Comparison of ENCODE assay signal across 23 cellular contexts in the genomic region with DNA sequence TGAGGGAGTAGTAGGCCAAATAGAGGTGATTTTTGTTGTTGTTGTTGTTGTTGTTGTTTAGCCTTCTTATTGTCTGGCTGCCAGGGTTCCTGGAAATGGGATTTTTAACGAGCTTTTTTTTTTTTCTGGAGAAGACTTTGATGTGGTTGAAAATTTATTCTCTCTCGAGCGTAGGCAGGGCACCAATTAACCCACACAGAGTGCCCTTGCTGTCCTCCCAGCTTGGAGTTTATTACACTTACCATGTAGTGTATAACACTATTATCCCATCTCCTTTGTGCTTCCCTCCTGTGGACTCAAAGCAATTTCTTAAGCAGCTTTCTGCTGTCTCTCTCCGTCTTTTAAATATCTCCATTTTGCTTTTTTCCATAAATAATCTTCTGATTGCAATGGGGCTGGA. TPM values are rescaled to one million over a fixed set of nuclear protein-coding genes. Genes with fewer than 3 reads are reported as not detected.
DNase-seq lines count a peak whose midpoint lies in the region; ATAC-seq and TF ChIP-seq lines count a peak whose summit lies in the region.
"Had no signal": no experiment of that assay in that cellular context is flagged by ENCODE, and none has a peak within 500 bp of the region (broad histone marks: within the 10 kb centered on the region; RNA-seq: fewer than 3 reads in every experiment).

No MANE protein-coding gene starts in this region.

- no peaks in the 10 kb centered on the region for H3K27me3 ChIP-seq in neural progenitor cell
- H3K27me3 ChIP-seq: BE2C; BLaER1 treated with 17β-estradiol and CSF1 and Interleukin-3, amounts not matched to agents 10 nM and 100 nM had no signal

- H3K4me3 Mint-ChIP-seq in neural progenitor cell, result no peak overlapping the region
- H3K4me3 Mint-ChIP-seq: CD14-positive monocyte; CD4-positive, alpha-beta T cell; CD8-positive, alpha-beta memory T cell had no signal

- H3K4me1 ChIP-seq in HEK293 (ENCODE audit: control insufficient read depth, insufficient read depth, low read length) (no peaks in the 10 kb centered on the region), neural progenitor cell (peaks cover 42% of the 10 kb centered on the region)

- no peaks in the 10 kb centered on the region for H4K20me1 ChIP-seq in neural progenitor cell (ENCODE audit: low read depth)
- H4K20me1 ChIP-seq: BLaER1 treated with 17β-estradiol and CSF1 and Interleukin-3, amounts not matched to agents 10 nM and 100 nM had no signal

- TF ChIP-seq CTCF in HEK293 (tag by site-specific recombination; IDR thresholded peaks at IDR 0.05) (no peak), neural progenitor cell (IDR thresholded peaks at IDR 0.05) (no peak)

- H3K36me3 ChIP-seq in HEK293 (ENCODE audit: control insufficient read depth in 2 of 2, insufficient read depth in 1 of 2, low read length in 2 of 2) (no peaks in the 10 kb centered on the region), neural progenitor cell (no peaks in the 10 kb centered on the region)
- H3K36me3 ChIP-seq: BE2C; BLaER1 treated with 17β-estradiol and CSF1 and Interleukin-3, amounts not matched to agents 10 nM and 100 nM had no signal

- H3K79me2 ChIP-seq in neural progenitor cell (ENCODE audit: low read depth), result no peaks in the 10 kb centered on the region

- H3K27ac ChIP-seq in HEK293 (ENCODE audit: extremely low read depth, low read depth, low read length), result no peak overlapping the region
- H3K27ac ChIP-seq in neural progenitor cell, result peak overlapping the region; percentile 54
- H3K27ac ChIP-seq: 22Rv1; BLaER1 treated with 17β-estradiol and CSF1 and Interleukin-3, amounts not matched to agents 10 nM and 100 nM; GM23248 had no signal

- POLR2A ChIA-PET in HEK293 (lab: Yijun Ruan, JAX), result no interaction called here

- H2AFZ ChIP-seq in neural progenitor cell (replicated peaks), result peak overlapping the region; percentile 33
- H2AFZ ChIP-seq: GM23248 had no signal

- H3K9me3 Mint-ChIP-seq in neural progenitor cell, result peaks cover 7% of the 10 kb centered on the region
- H3K9me3 Mint-ChIP-seq: CD4-positive, alpha-beta T cell; CD8-positive, alpha-beta memory T cell had no signal

- CTCF ChIA-PET in HEK293 (lab: Yijun Ruan, JAX), result interaction anchor here (0.7 kb wide), 1 partner anchor 26 kb away, joined by 3 read pairs; no protein-coding TSS in a partner anchor

- no peak overlapping the region for H3K9ac ChIP-seq in neural progenitor cell
- H3K9ac ChIP-seq: BLaER1 treated with 17β-estradiol and CSF1 and Interleukin-3, amounts not matched to agents 10 nM and 100 nM; GM23248 had no signal

- no peaks in the 10 kb centered on the region for H3K36me3 Mint-ChIP-seq in neural progenitor cell
- H3K36me3 Mint-ChIP-seq: CD14-positive monocyte; CD8-positive, alpha-beta memory T cell had no signal

- H3K27ac Mint-ChIP-seq in neural progenitor cell, result peak overlapping the region; percentile 8
- H3K27ac Mint-ChIP-seq: CD14-positive monocyte; CD4-positive, alpha-beta T cell; CD8-positive, alpha-beta memory T cell had no signal

- DNase-seq in COLO829 (ENCODE audit: low spot score) (peak; percentile 17), SW480 (ENCODE audit: low spot score) (peak; percentile 70), neural progenitor cell (ENCODE audit: low spot score) (peak; percentile 18), dermis blood vessel endothelial cell (no peak), AML-193 (lab: John Stamatoyannopoulos, UW) (no peak)
- DNase-seq: BE2C; Calu3; CD4-positive, alpha-beta T cell; CD8-positive, alpha-beta memory T cell; COR-L47; DMS53; EL; GDM1; GM23248; H7; HCEC 1CT had no signal

- no peaks in the 10 kb centered on the region for H3K27me3 Mint-ChIP-seq in neural progenitor cell (ENCODE audit: insufficient read depth, low read depth)

- H3K4me3 ChIP-seq in HEK293 (ENCODE audit: low read depth, low read length) (no peak overlapping the region), neural progenitor cell (no peak overlapping the region)
- H3K4me3 ChIP-seq: BLaER1 treated with 17β-estradiol and CSF1 and Interleukin-3, amounts not matched to agents 10 nM and 100 nM; GM12878; GM23248 had no signal

- H3K4me2 ChIP-seq in neural progenitor cell, result peak overlapping the region; percentile 15
- H3K4me2 ChIP-seq: BLaER1 treated with 17β-estradiol and CSF1 and Interleukin-3, amounts not matched to agents 10 nM and 100 nM had no signal

- ATAC-seq in GM21447 (IDR thresholded peaks at IDR 0.05; ENCODE audit: unreplicated experiment), result no peak
- ATAC-seq: GM12878 had no signal

- H3F3A ChIP-seq in neural progenitor cell (ENCODE audit: low read depth), result peaks cover 34% of the 10 kb centered on the region

- no peaks in the 10 kb centered on the region for H3K9me3 ChIP-seq in HEK293 (ENCODE audit: control insufficient read depth, insufficient read depth, low read depth, low read length)
- no peaks in the 10 kb centered on the region for H3K9me3 ChIP-seq in neural progenitor cell (ENCODE audit: low read depth)
- H3K9me3 ChIP-seq: BE2C had no signal

- peaks cover 41% of the 10 kb centered on the region for H3K4me1 Mint-ChIP-seq in neural progenitor cell
- H3K4me1 Mint-ChIP-seq: CD8-positive, alpha-beta memory T cell had no signal

TF ChIP-seq in HEK293, 187 proteins besides CTCF, POLR2A, EP300 and RAD21:
- TF ChIP-seq ZBTB48 (tag by site-specific recombination; IDR thresholded peaks at IDR 0.05) (no peak), EGR2 (tag by site-specific recombination; IDR thresholded peaks at IDR 0.05; ENCODE audit: low read depth) (peak; percentile 45; the same call in 1 of the 2 replicates), ZFHX2 (tag by site-specific recombination; conservative IDR thresholded peaks at IDR 0.05) (0 out of 2 replicates have a peak, but pooled peaks have one; percentile 38)

RNA-seq across cellular contexts. Expression of gene OR2K2, which starts 57.5 kb away (rescaled TPM):
- total RNA-seq in neural progenitor cell (ENCODE audit: low replicate concordance) (not detected in 2 replicates), dermis blood vessel endothelial cell (not detected in 2 replicates)
- total RNA-seq: Calu3; CD4-positive, alpha-beta T cell; CD8-positive, alpha-beta memory T cell; GM12878; GM23248; H1; H7 had no signal

Comparison
In these comparisons a context has a peak if more than half of its experiments do, and no peak if none do; other contexts are left out.
1. DNase-seq: peak in COLO829 (single experiment), SW480 (single experiment) and neural progenitor cell (single experiment); none in dermis blood vessel endothelial cell (single experiment) and AML-193 (0 of 2).